ENCODE assay signal across 19 cellular contexts in the genomic region with DNA sequence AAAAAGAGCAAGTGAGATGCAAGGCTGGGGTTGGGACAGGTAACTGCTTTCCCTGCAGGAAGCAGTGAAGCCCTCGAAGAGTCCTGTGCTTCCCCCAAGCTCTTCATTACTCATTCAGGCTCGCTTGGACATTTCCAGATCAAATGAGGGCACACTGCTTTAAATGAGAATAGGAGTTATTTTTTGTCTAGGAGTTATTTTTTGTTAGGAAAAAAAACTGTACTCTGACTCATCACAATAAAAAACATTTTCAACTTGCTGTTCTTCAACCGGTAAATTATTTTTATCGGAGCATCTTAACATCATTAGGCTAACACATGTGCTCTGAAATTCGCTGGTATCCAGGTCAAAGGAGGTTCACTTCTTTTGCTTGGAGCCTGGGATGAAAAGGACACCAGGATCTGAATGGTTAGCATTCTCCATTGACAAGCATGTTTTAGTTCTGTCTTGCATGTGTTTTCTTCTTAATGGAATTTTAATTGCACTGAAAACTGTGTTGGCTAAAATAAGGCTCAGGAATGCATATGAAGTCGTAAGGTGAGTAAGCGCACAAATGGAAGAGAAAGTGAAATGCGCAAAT.
A peak's percentile ranks its signal among the peaks of the same experiment; 100 is the strongest.
DNase-seq lines count a peak whose midpoint lies in the region; TF ChIP-seq lines count a peak whose summit lies in the region.
"Had no signal": no experiment of that assay in that cellular context is flagged by ENCODE, and none has a peak within 500 bp of the region (broad histone marks: within the 10 kb centered on the region; RNA-seq: fewer than 3 reads in every experiment).

No MANE protein-coding gene starts in this region.

- no peaks in the 10 kb centered on the region for H3K9me3 Mint-ChIP-seq in activated T-helper 2 cell treated with anti-CD3 and anti-CD28 coated beads, Interferon-gamma antibody, Interleukin-2, Interleukin-4, amounts not matched to agents 10 μg/mL and 5 μg/mL and 100 μg/mL, durations not matched to agents 14 hours and 24 hours and 36 hours
- H3K9me3 Mint-ChIP-seq in type B pancreatic cell = peaks cover 6% of the 10 kb centered on the region
- no peaks in the 10 kb centered on the region for H3K9me3 Mint-ChIP-seq in activated CD4-positive, alpha-beta memory T cell treated with anti-CD3 and anti-CD28 coated beads for 36 hours

- H3K4me1 ChIP-seq in smooth muscle cell (ENCODE audit: low read depth) = no peaks in the 10 kb centered on the region
- H3K4me1 ChIP-seq in colonic mucosa = no peaks in the 10 kb centered on the region
- H3K4me1 ChIP-seq: ascending aorta, prostate gland had no signal

- POLR2A ChIA-PET in activated CD4-positive, alpha-beta memory T cell treated with anti-CD3 and anti-CD28 coated beads for 36 hours (lab: Charles Lee) = no interaction called here

- intact Hi-C loops in activated T-helper 2 cell treated with anti-CD3 and anti-CD28 coated beads, Interferon-gamma antibody, Interleukin-2, Interleukin-4, amounts not matched to agents 10 μg/mL and 5 μg/mL and 100 μg/mL, durations not matched to agents 14 hours and 24 hours and 36 hours (cut with micrococcal nuclease) = no loop called here
- intact Hi-C loops in activated CD4-positive, alpha-beta memory T cell treated with anti-CD3 and anti-CD28 coated beads for 36 hours (cut with micrococcal nuclease) = no loop called here
- intact Hi-C loops in colonic mucosa (cut with DNase I) = no loop called here

- no peaks in the 10 kb centered on the region for H3K9me3 ChIP-seq in smooth muscle cell (replicated peaks; ENCODE audit: low read depth)
- H3K9me3 ChIP-seq in colonic mucosa = no peaks in the 10 kb centered on the region
- H3K9me3 ChIP-seq: ascending aorta, prostate gland had no signal

- H2AFZ ChIP-seq in smooth muscle cell (ENCODE audit: low read depth) = no peak overlapping the region

- H3K4me3 ChIP-seq in fibroblast of villous mesenchyme (ENCODE audit: low read depth, low read length) (peak overlapping the region; percentile 35), smooth muscle cell (no peak overlapping the region), colonic mucosa (no peak overlapping the region)
- H3K4me3 ChIP-seq: ascending aorta, prostate gland had no signal

- peaks cover 9% of the 10 kb centered on the region for H3K27me3 Mint-ChIP-seq in activated T-helper 2 cell treated with anti-CD3 and anti-CD28 coated beads, Interferon-gamma antibody, Interleukin-2, Interleukin-4, amounts not matched to agents 10 μg/mL and 5 μg/mL and 100 μg/mL, durations not matched to agents 14 hours and 24 hours and 36 hours (ENCODE audit: low read depth)
- H3K27me3 Mint-ChIP-seq in type B pancreatic cell = peaks cover 3% of the 10 kb centered on the region
- H3K27me3 Mint-ChIP-seq in activated CD4-positive, alpha-beta memory T cell treated with anti-CD3 and anti-CD28 coated beads for 36 hours = peaks cover 5% of the 10 kb centered on the region

- H3K79me2 ChIP-seq in smooth muscle cell (ENCODE audit: low read depth) = no peaks in the 10 kb centered on the region

- 78% methylated on average over 8 of the region's 8 CpGs for WGBS in smooth muscle cell (ENCODE audit: low lambda C conversion rate)

- no peaks in the 10 kb centered on the region for H3K27me3 ChIP-seq in smooth muscle cell (ENCODE audit: low read depth)
- H3K27me3 ChIP-seq in colonic mucosa = no peaks in the 10 kb centered on the region
- H3K27me3 ChIP-seq: ascending aorta had no signal

- no peak for TF ChIP-seq CTCF in fibroblast of villous mesenchyme (IDR thresholded peaks at IDR 0.05; ENCODE audit: insufficient read depth, low read depth, low read length)
- TF ChIP-seq CTCF in smooth muscle cell (IDR thresholded peaks at IDR 0.05; ENCODE audit: borderline replicate concordance, insufficient read depth, poor library complexity, severe bottlenecking) = no peak
- no peak for TF ChIP-seq CTCF in type B pancreatic cell (conservative IDR thresholded peaks at IDR 0.05)
- TF ChIP-seq CTCF in colonic mucosa (IDR thresholded peaks at IDR 0.05) = no peak

- H4K20me1 ChIP-seq in smooth muscle cell (ENCODE audit: low read depth) = no peaks in the 10 kb centered on the region

- H3K27ac ChIP-seq in smooth muscle cell (ENCODE audit: low read depth) (peak overlapping the region; percentile 22), colonic mucosa (no peak overlapping the region)
- H3K27ac ChIP-seq: ascending aorta, prostate gland had no signal

- H3K4me1 Mint-ChIP-seq in activated T-helper 2 cell treated with anti-CD3 and anti-CD28 coated beads, Interferon-gamma antibody, Interleukin-2, Interleukin-4, amounts not matched to agents 10 μg/mL and 5 μg/mL and 100 μg/mL, durations not matched to agents 14 hours and 24 hours and 36 hours (ENCODE audit: low read depth) = peaks cover 2% of the 10 kb centered on the region
- H3K4me1 Mint-ChIP-seq in type B pancreatic cell (ENCODE audit: unreplicated experiment) = peaks cover 5% of the 10 kb centered on the region
- H3K4me1 Mint-ChIP-seq in activated CD4-positive, alpha-beta memory T cell treated with anti-CD3 and anti-CD28 coated beads for 36 hours (ENCODE audit: low read depth) = peaks cover 5% of the 10 kb centered on the region

- no peak overlapping the region for H3K4me3 Mint-ChIP-seq in activated T-helper 2 cell treated with anti-CD3 and anti-CD28 coated beads, Interferon-gamma antibody, Interleukin-2, Interleukin-4, amounts not matched to agents 10 μg/mL and 5 μg/mL and 100 μg/mL, durations not matched to agents 14 hours and 24 hours and 36 hours (ENCODE audit: low read depth)
- no peak overlapping the region for H3K4me3 Mint-ChIP-seq in type B pancreatic cell
- no peak overlapping the region for H3K4me3 Mint-ChIP-seq in activated CD4-positive, alpha-beta memory T cell treated with anti-CD3 and anti-CD28 coated beads for 36 hours
- H3K4me3 Mint-ChIP-seq: endodermal cell had no signal

- in situ Hi-C loops in Caki2 (cut with HindIII; ENCODE audit: low pct_unique_long_range_greater_than_20kb, low sequenced_read_pairs) = no loop called here

- no peaks in the 10 kb centered on the region for H3K36me3 ChIP-seq in smooth muscle cell (ENCODE audit: low read depth)
- H3K36me3 ChIP-seq in colonic mucosa = no peaks in the 10 kb centered on the region
- H3K36me3 ChIP-seq: ascending aorta, prostate gland had no signal

- H3F3A ChIP-seq in smooth muscle cell (ENCODE audit: low read depth) = peaks cover 5% of the 10 kb centered on the region

- H3K9ac ChIP-seq in smooth muscle cell (ENCODE audit: low read depth) = no peak overlapping the region
- no peak overlapping the region for H3K9ac ChIP-seq in colonic mucosa (ENCODE audit: low read depth in 2 of 2, low read length in 2 of 2)

- H3K36me3 Mint-ChIP-seq in activated T-helper 2 cell treated with anti-CD3 and anti-CD28 coated beads, Interferon-gamma antibody, Interleukin-2, Interleukin-4, amounts not matched to agents 10 μg/mL and 5 μg/mL and 100 μg/mL, durations not matched to agents 14 hours and 24 hours and 36 hours (ENCODE audit: low read depth) = no peaks in the 10 kb centered on the region
- H3K36me3 Mint-ChIP-seq in type B pancreatic cell = peaks cover 5% of the 10 kb centered on the region
- no peaks in the 10 kb centered on the region for H3K36me3 Mint-ChIP-seq in activated CD4-positive, alpha-beta memory T cell treated with anti-CD3 and anti-CD28 coated beads for 36 hours

- CTCF ChIA-PET in activated CD4-positive, alpha-beta memory T cell treated with anti-CD3 and anti-CD28 coated beads for 36 hours (lab: Charles Lee) = no interaction called here

- DNase-seq in Caki2 (ENCODE audit: low read depth) = peak; percentile 38
- DNase-seq in HT-29 (ENCODE audit: low spot score) = peak; percentile 3
- peak; percentile 72 for DNase-seq in fibroblast of villous mesenchyme (ENCODE audit: low read depth)
- DNase-seq in smooth muscle cell (lab: John Stamatoyannopoulos, UW; ENCODE audit: unreplicated experiment) = no peak
- no peak for DNase-seq in activated T-helper 2 cell treated with anti-CD3 and anti-CD28 coated beads, Interferon-gamma antibody, Interleukin-2, Interleukin-4, amounts not matched to agents 10 μg/mL and 5 μg/mL and 100 μg/mL, durations not matched to agents 14 hours and 24 hours and 36 hours (ENCODE audit: low spot score)
- no peak for DNase-seq in type B pancreatic cell (ENCODE audit: extremely low spot score, unreplicated experiment)
- no peak for DNase-seq in activated CD4-positive, alpha-beta memory T cell treated with anti-CD3 and anti-CD28 coated beads for 36 hours
- DNase-seq in colonic mucosa = no peak
- DNase-seq: activated CD4-positive, alpha-beta T cell treated with anti-CD3 and anti-CD28 coated beads, Interleukin-2, amount 50 U/mL, for 1 hour; Caco-2; endodermal cell; foreskin melanocyte; kidney glomerular epithelial cell; midbrain; NCI-H1417; NCI-H526 treated with DMSO at 0.1 percent for 48 hours; stimulated activated CD4-positive, alpha-beta T cell treated with anti-CD3 and anti-CD28 coated beads, Interleukin-12 subunit alpha, Interleukin-12 subunit beta, amount 100 ng/mL, for 4 hours had no signal

- no peak overlapping the region for H3K27ac Mint-ChIP-seq in activated T-helper 2 cell treated with anti-CD3 and anti-CD28 coated beads, Interferon-gamma antibody, Interleukin-2, Interleukin-4, amounts not matched to agents 10 μg/mL and 5 μg/mL and 100 μg/mL, durations not matched to agents 14 hours and 24 hours and 36 hours
- H3K27ac Mint-ChIP-seq in type B pancreatic cell = no peak overlapping the region
- H3K27ac Mint-ChIP-seq in activated CD4-positive, alpha-beta memory T cell treated with anti-CD3 and anti-CD28 coated beads for 36 hours = no peak overlapping the region
- H3K27ac Mint-ChIP-seq: endodermal cell had no signal

- no peak overlapping the region for H3K4me2 ChIP-seq in smooth muscle cell

Comparison
In these comparisons a context has a peak if more than half of its experiments do, and no peak if none do; other contexts are left out.
1. DNase-seq: peak in Caki2 (single experiment), HT-29 (single experiment) and fibroblast of villous mesenchyme (single experiment); none in smooth muscle cell (single experiment), activated T-helper 2 cell treated with anti-CD3 and anti-CD28 coated beads, Interferon-gamma antibody, Interleukin-2, Interleukin-4, amounts not matched to agents 10 μg/mL and 5 μg/mL and 100 μg/mL, durations not matched to agents 14 hours and 24 hours and 36 hours (single experiment), type B pancreatic cell (single experiment), activated CD4-positive, alpha-beta memory T cell treated with anti-CD3 and anti-CD28 coated beads for 36 hours (single experiment) and colonic mucosa (single experiment).